ENCODE assay signal across 14 cellular contexts in genomic region chr22:18971321-18971751, GRCh38. TPM values are rescaled to one million over a fixed set of nuclear protein-coding genes. Genes with fewer than 3 reads are reported as not detected.
DNase-seq lines count a peak whose midpoint lies in the region; ATAC-seq, FAIRE-seq and TF ChIP-seq lines count a peak whose summit lies in the region.
"Had no signal": no experiment of that assay in that cellular context is flagged by ENCODE, and none has a peak within 500 bp of the region (broad histone marks: within the 10 kb centered on the region; RNA-seq: fewer than 3 reads in every experiment).

No MANE protein-coding gene starts in this region.

- TF ChIP-seq EP300 in HepG2 (IDR thresholded peaks at IDR 0.05; ENCODE audit: low read depth in 2 of 2, low read length in 2 of 2) (no peak), HepG2 (CRISPR knock-in tag; IDR thresholded peaks at IDR 0.05; ENCODE audit: borderline replicate concordance) (no peak)

- H2AFZ ChIP-seq in HepG2 (ENCODE audit: low read length): no peak overlapping the region

- H3K79me2 ChIP-seq in HepG2 (ENCODE audit: insufficient read depth, low read length): no peaks in the 10 kb centered on the region

- CTCF ChIA-PET in HepG2 (lab: Yijun Ruan, JAX; ENCODE audit: low intra/inter-chr PET ratio, low total read pairs): no interaction called here

- H3K27me3 ChIP-seq in HepG2 (ENCODE audit: control insufficient read depth in 1 of 2, insufficient read depth in 2 of 2, low read length in 2 of 2): peaks cover 1 to 20% of the 10 kb centered on the region in 2 experiments; a peak in 3 of 5 replicates
- no peaks in the 10 kb centered on the region for H3K27me3 ChIP-seq in right lobe of liver
- peaks cover 4% of the 10 kb centered on the region; the same call in 1 of the 2 replicates for H3K27me3 ChIP-seq in iPS-20b (ENCODE audit: insufficient read depth, low read length)
- peaks cover 9% of the 10 kb centered on the region for H3K27me3 ChIP-seq in upper lobe of right lung

- WGBS in HepG2 (ENCODE audit: low lambda C conversion rate): 30% methylated on average over 5 of the region's 19 CpGs
- WGBS in right lobe of liver (ENCODE audit: insufficient coverage, low coverage, low lambda C conversion rate, missing lambda C conversion rate): 73% methylated on average over 12 of the region's 19 CpGs

- H3K9ac ChIP-seq in HepG2 (ENCODE audit: insufficient read depth, low read depth, low read length) (no peak overlapping the region), iPS-20b (ENCODE audit: low read depth, low read length) (no peak overlapping the region)

- H4K20me1 ChIP-seq in HepG2 (ENCODE audit: insufficient read depth, low read length): 0 out of 2 replicates have a peak, but pooled peaks cover 6% of the 10 kb centered on the region

- H3K36me3 ChIP-seq in HepG2 (replicated peaks in 1 of 2; ENCODE audit: control insufficient read depth in 1 of 2, insufficient read depth in 2 of 2, low read length in 2 of 2) (no peaks in the 10 kb centered on the region), right lobe of liver (no peaks in the 10 kb centered on the region), iPS-20b (ENCODE audit: insufficient read depth, low read depth, low read length) (no peaks in the 10 kb centered on the region), upper lobe of right lung (no peaks in the 10 kb centered on the region)
- H3K36me3 ChIP-seq: upper lobe of left lung had no signal

- no peak for TF ChIP-seq RAD21 in HepG2 (CRISPR knock-in tag; IDR thresholded peaks at IDR 0.05)

- in situ Hi-C loops in HepG2 (cut with HindIII; ENCODE audit: extremely low pct_ligation_motif_present, low pct_unique_long_range_greater_than_20kb): loop anchor here (25.0 kb wide), 2 partner anchors 1191 to 1316 kb away; partner anchors contain the start of gene CCDC188

- POLR2A ChIA-PET in HepG2 (lab: Yijun Ruan, JAX): no interaction called here

- H3K4me1 ChIP-seq in HepG2 (ENCODE audit: insufficient read depth, low read length): peaks cover 26% of the 10 kb centered on the region
- peaks cover 0 to 16% (median 5%) of the 10 kb centered on the region in 4 donors for H3K4me1 ChIP-seq in right lobe of liver
- H3K4me1 ChIP-seq in iPS-20b (ENCODE audit: insufficient read depth, low read length): no peaks in the 10 kb centered on the region; the same call in 1 of the 2 replicates
- H3K4me1 ChIP-seq in upper lobe of right lung: peaks cover 7% of the 10 kb centered on the region

- ATAC-seq in HepG2: no peak
- no peak for ATAC-seq in right lobe of liver
- ATAC-seq in upper lobe of right lung: no peak
- no peak for ATAC-seq in HG03175 (IDR thresholded peaks at IDR 0.05; ENCODE audit: unreplicated experiment)
- ATAC-seq: natural killer cell treated with Interleukin-12 subunit alpha and Interleukin-12 subunit beta and Interleukin-15 and Interleukin-18, amount 100 ng/mL, for 72 hours had no signal

- H3K4me2 ChIP-seq in HepG2 (ENCODE audit: low read depth, low read length): 0 out of 2 replicates have a peak overlapping the region, but pooled peaks have one; percentile 75

- no TSS peak for BruUV-seq in HepG2 (replicated peaks; lab: Mats Ljungman, UMichigan)

- FAIRE-seq in HepG2 (lab: Jason Lieb, UNC): no peak
- FAIRE-seq: D721Med had no signal

- H3K9me3 ChIP-seq in HepG2 (ENCODE audit: low read length) (no peaks in the 10 kb centered on the region), right lobe of liver (no peaks in the 10 kb centered on the region), iPS-20b (ENCODE audit: insufficient read depth, low read depth, low read length) (no peaks in the 10 kb centered on the region), upper lobe of right lung (no peaks in the 10 kb centered on the region)
- H3K9me3 ChIP-seq: upper lobe of left lung had no signal

- intact Hi-C loops in HepG2 (cut with micrococcal nuclease; ENCODE audit: unreplicated experiment): no loop called here
- intact Hi-C loops in right lobe of liver (cut with DNase I): no loop called here
- intact Hi-C loops in upper lobe of right lung (cut with DNase I): no loop called here

- no peak overlapping the region for H3K4me3 ChIP-seq in HepG2 (replicated peaks in 1 of 3; ENCODE audit: insufficient read depth in 1 of 3, low read depth in 2 of 3, low read length in 3 of 3)
- H3K4me3 ChIP-seq in right lobe of liver: no peak overlapping the region
- H3K4me3 ChIP-seq in iPS-20b (ENCODE audit: low read length): peak overlapping the region; percentile 70
- H3K4me3 ChIP-seq in upper lobe of right lung: no peak overlapping the region

- no peak for TF ChIP-seq CTCF in HepG2 (CRISPR knock-in tag; IDR thresholded peaks at IDR 0.05)
- no peak for TF ChIP-seq CTCF in right lobe of liver (IDR thresholded peaks at IDR 0.05)
- TF ChIP-seq CTCF in upper lobe of right lung (IDR thresholded peaks at IDR 0.05): no peak

- DNase-seq in HepG2 (ENCODE audit: low spot score) (no peak), right lobe of liver (no peak), upper lobe of right lung (peak; percentile 61), SKM-1 (lab: John Stamatoyannopoulos, UW; ENCODE audit: unreplicated experiment) (no peak)
- DNase-seq in effector CD4-positive, alpha-beta T cell: no peak
- DNase-seq: NCI-H748 treated with DMSO at 0.1 percent for 48 hours; stimulated activated CD4-positive, alpha-beta T cell treated with anti-CD3 and anti-CD28 coated beads, Interleukin-4, amount 100 ng/mL, for 1 hour had no signal

- TF ChIP-seq POLR2A in HepG2 (IDR thresholded peaks at IDR 0.05; ENCODE audit: insufficient read depth in 1 of 2, low read depth in 2 of 2, low read length in 2 of 2): no peak
- no peak for TF ChIP-seq POLR2A in right lobe of liver (IDR thresholded peaks at IDR 0.05)

- H3K27ac ChIP-seq in HepG2 (ENCODE audit: extremely low read length, insufficient read depth, low read length): no peak overlapping the region
- no peak overlapping the region for H3K27ac ChIP-seq in right lobe of liver
- H3K27ac ChIP-seq in angular gyrus (ENCODE audit: low read depth, low read length): peak overlapping the region; percentile 70
- no peak overlapping the region for H3K27ac ChIP-seq in iPS-20b (ENCODE audit: low read length)
- H3K27ac ChIP-seq in upper lobe of right lung: no peak overlapping the region
- H3K27ac ChIP-seq: RWPE1, upper lobe of left lung had no signal

TF ChIP-seq in HepG2, 621 proteins besides CTCF, POLR2A, EP300 and RAD21:
- peak; percentile 45; the same call in 1 of the 2 replicates for TF ChIP-seq MNT (IDR thresholded peaks at IDR 0.05)
- 0 out of 2 replicates have a peak, but pooled peaks have one; percentile 14 for TF ChIP-seq ZNF768 (CRISPR knock-in tag; IDR thresholded peaks at IDR 0.05)
- TF ChIP-seq ZNF136 (CRISPR knock-in tag; IDR thresholded peaks at IDR 0.05; ENCODE audit: low read depth): no peak

RNA-seq across cellular contexts. Expression of gene PRODH, which starts 35.2 kb away (rescaled TPM):
- 0.29 TPM in 1 of 2 replicates, not detected in the other for total RNA-seq in HepG2 (2016; rRNA removed; fragmentation: Illumina TruSeq; extraction: Trizol)
- total RNA-seq in HepG2 (2016; cell fraction: cytosol; rRNA removed; fragmentation: Illumina TruSeq; extraction: Trizol; ENCODE audit: low read depth): not detected in 2 replicates
- 0.30 TPM in 1 of 2 replicates, not detected in the other for total RNA-seq in HepG2 (2016; cell fraction: insoluble cytoplasmic fraction; rRNA removed; fragmentation: Illumina TruSeq; extraction: Trizol)
- not detected in 2 replicates for total RNA-seq in HepG2 (2016; cell fraction: membrane; rRNA removed; fragmentation: Illumina TruSeq; extraction: Trizol)
- total RNA-seq in HepG2 (2016; cell fraction: nucleus; rRNA removed; fragmentation: Illumina TruSeq; extraction: Trizol): 0.22 and 0.50 TPM in 2 replicates
- polyA plus RNA-seq in HepG2 (2011; rRNA removed): 0.30 and 0.76 TPM in 2 replicates
- polyA plus RNA-seq in HepG2 (2011; cell fraction: cytosol; rRNA removed): 0.04 and 0.29 TPM in 2 replicates
- polyA plus RNA-seq in HepG2 (2011; cell fraction: nucleus; rRNA removed): 7.8 and 9.7 TPM in 2 replicates
- 0.59 and 0.69 TPM in 2 replicates for polyA plus RNA-seq in HepG2 (2012)
- polyA plus RNA-seq in HepG2 (2016; cell fraction: cytosol; fragmentation: Illumina TruSeq; extraction: Trizol; ENCODE audit: low read depth): not detected in 2 replicates
- not detected in 2 replicates for polyA plus RNA-seq in HepG2 (2016; cell fraction: insoluble cytoplasmic fraction; fragmentation: Illumina TruSeq; extraction: Trizol; ENCODE audit: low read depth)
- not detected in 2 replicates for polyA plus RNA-seq in HepG2 (2016; cell fraction: membrane; fragmentation: Illumina TruSeq; extraction: Trizol; ENCODE audit: low read depth)
- polyA plus RNA-seq in HepG2 (2016; cell fraction: nucleus; fragmentation: Illumina TruSeq; extraction: Trizol; ENCODE audit: insufficient read depth, low read depth): 0.76 and 1.5 TPM in 2 replicates
- 0.26 and 0.62 TPM in 2 replicates for polyA minus RNA-seq in HepG2 (2011; rRNA and poly(A)+ RNA removed; ENCODE audit: low replicate concordance)
- polyA minus RNA-seq in HepG2 (2011; cell fraction: cytosol; rRNA and poly(A)+ RNA removed): 0.88 TPM in 1 of 2 replicates, not detected in the other
- 2.1 and 2.6 TPM in 2 replicates for polyA minus RNA-seq in HepG2 (2011; cell fraction: nucleus; rRNA and poly(A)+ RNA removed)
- total RNA-seq in right lobe of liver: 10 to 100 TPM in 1 of 6 experiments, 1 to 10 TPM in 4, under 1 TPM in 1; 0.86 to 31.0 (median 3.8) TPM
- total RNA-seq in upper lobe of right lung: 60.9 TPM
- total RNA-seq: natural killer cell treated with Interleukin-12 subunit alpha and Interleukin-12 subunit beta and Interleukin-15 and Interleukin-18, amount 100 ng/mL, for 72 hours had no signal
